In genomic region chr6:36769161-36769675, GRCh38 we compare ENCODE assay signal across 9 cellular contexts.
DNase-seq lines count a peak whose midpoint lies in the region; ATAC-seq, FAIRE-seq and TF ChIP-seq lines count a peak whose summit lies in the region.
"Had no signal": no experiment of that assay in that cellular context is flagged by ENCODE, and none has a peak within 500 bp of the region (broad histone marks: within the 10 kb centered on the region; RNA-seq: fewer than 3 reads in every experiment).

No MANE protein-coding gene starts in this region.

- no peaks in the 10 kb centered on the region for H3K9me3 ChIP-seq in ascending aorta

- peaks cover 37 to 60% (median 41%) of the 10 kb centered on the region in 4 donors for H3K4me1 Mint-ChIP-seq in naive thymus-derived CD8-positive, alpha-beta T cell

- TF ChIP-seq CTCF in ascending aorta (IDR thresholded peaks at IDR 0.05), result no peak

- FAIRE-seq in frontal cortex (lab: Jason Lieb, UNC), result no peak

- H3K4me3 ChIP-seq in ascending aorta, result no peak overlapping the region

- peaks cover 0 to 8% of the 10 kb centered on the region in 2 donors for H3K4me1 ChIP-seq in ascending aorta

- H3K36me3 ChIP-seq in ascending aorta, result no peaks in the 10 kb centered on the region

- H3K4me3 Mint-ChIP-seq in naive thymus-derived CD8-positive, alpha-beta T cell, result peak overlapping the region; percentile 14 to 79 (median 62)

- H3K9me3 Mint-ChIP-seq in naive thymus-derived CD8-positive, alpha-beta T cell, result no peaks in the 10 kb centered on the region

- H3K27me3 ChIP-seq in ascending aorta, result no peaks in the 10 kb centered on the region

- H3K27ac ChIP-seq in caudate nucleus (ENCODE audit: low read depth, low read length) (peak overlapping the region; percentile 39), ascending aorta (no peak overlapping the region)

- no peaks in the 10 kb centered on the region for H3K27me3 Mint-ChIP-seq in naive thymus-derived CD8-positive, alpha-beta T cell

- H3K36me3 Mint-ChIP-seq in naive thymus-derived CD8-positive, alpha-beta T cell, result no peaks in the 10 kb centered on the region

- intact Hi-C loops in ascending aorta (cut with DNase I), result loop anchor here (5.0 kb wide), 2 partner anchors 208 to 443 kb away; no protein-coding TSS in a partner anchor

- POLR2A ChIA-PET in naive thymus-derived CD8-positive, alpha-beta T cell (lab: Charles Lee), result interaction anchor here (0.7 to 1.6 kb wide), 2 partner anchors 106 to 116 kb away, joined by 3 to 4 read pairs; partner anchors contain the start of genes C6orf89 and PPIL1

- no peak for ATAC-seq in naive thymus-derived CD8-positive, alpha-beta T cell
- ATAC-seq in GM21619 (IDR thresholded peaks at IDR 0.05; ENCODE audit: unreplicated experiment), result no peak
- ATAC-seq in GM21786 (IDR thresholded peaks at IDR 0.05; ENCODE audit: unreplicated experiment), result no peak

- peak; percentile 80 for DNase-seq in EL
- DNase-seq in NCI-H146 (lab: John Stamatoyannopoulos, UW), result peak; percentile 74
- DNase-seq in caudate nucleus (lab: John Stamatoyannopoulos, UW), result peak in 8 of 61 donors; percentile 8 to 42 (median 20)
- DNase-seq in naive thymus-derived CD8-positive, alpha-beta T cell, result no peak
- no peak for DNase-seq in ascending aorta (ENCODE audit: low spot score in 2 of 2)
- DNase-seq in frontal cortex (ENCODE audit: low spot score in 2 of 2), result no peak
- DNase-seq: NCI-H1436 treated with DMSO at 0.1 percent for 48 hours had no signal

- H3K27ac Mint-ChIP-seq in naive thymus-derived CD8-positive, alpha-beta T cell, result peak overlapping the region; percentile 48 to 96 (median 88)

Comparison
In these comparisons a context has a peak if more than half of its experiments do, and no peak if none do; other contexts are left out.
1. DNase-seq: peak in EL (single experiment) and NCI-H146 (single experiment); none in naive thymus-derived CD8-positive, alpha-beta T cell (0 of 10), ascending aorta (0 of 2) and frontal cortex (0 of 2).